8 cellular contexts compared by ENCODE assay signal in genomic region chr10:27745719-27746363, GRCh38. TPM values are rescaled to one million over a fixed set of nuclear protein-coding genes. Genes with fewer than 3 reads are reported as not detected.
DNase-seq lines count a peak whose midpoint lies in the region; ATAC-seq and TF ChIP-seq lines count a peak whose summit lies in the region.

Gene MKX, minus strand, starts transcription at chr10:27745819. Its CDS starts 2,404 bp downstream, at chr10:27743415.

- DNase-seq in NCI-H2227 (lab: John Stamatoyannopoulos, UW; ENCODE audit: unreplicated experiment) (peak; percentile 57), NCI-H2227 treated with DMSO at 0.1 percent for 48 hours (lab: John Stamatoyannopoulos, UW) (no peak), esophagus muscularis mucosa (ENCODE audit: extremely low spot score) (no peak), KG1 (lab: John Stamatoyannopoulos, UW) (no peak), SHP77 (lab: John Stamatoyannopoulos, UW) (no peak)
- DNase-seq in activated CD4-positive, alpha-beta T cell treated with anti-CD3 and anti-CD28 coated beads, Interleukin-2, amount 50 U/mL, for 1 hour = peak; percentile 33

- TF ChIP-seq CTCF in esophagus muscularis mucosa (IDR thresholded peaks at IDR 0.05) (no peak), neural cell (IDR thresholded peaks at IDR 0.05; ENCODE audit: poor library complexity, severe bottlenecking) (peak; percentile 43)

- TF ChIP-seq RAD21 in neural cell (conservative IDR thresholded peaks at IDR 0.05) = no peak

- peaks cover 3 to 67% (median 10%) of the 10 kb centered on the region in 4 donors for H3K27me3 ChIP-seq in esophagus muscularis mucosa
- H3K27me3 ChIP-seq in neural cell (ENCODE audit: insufficient read depth, low read depth, low read length) = peaks cover 97% of the 10 kb centered on the region

- H3K4me1 ChIP-seq in esophagus muscularis mucosa = peaks cover 39 to 62% (median 58%) of the 10 kb centered on the region in 4 donors

- H3K36me3 ChIP-seq in esophagus muscularis mucosa = peaks cover 0 to 6% (median 0%) of the 10 kb centered on the region in 4 donors
- no peaks in the 10 kb centered on the region for H3K36me3 ChIP-seq in neural cell (ENCODE audit: insufficient read depth, low read length)

- H3K79me2 ChIP-seq in neural cell (replicated peaks; ENCODE audit: insufficient read depth, low read length) = no peaks in the 10 kb centered on the region

- TF ChIP-seq POLR2A in esophagus muscularis mucosa (IDR thresholded peaks at IDR 0.05; ENCODE audit: low read depth) = no peak

- peak within 1 kb of the TSS; percentile 49 for H3K4me2 ChIP-seq in neural cell (ENCODE audit: low read length)

- H3K9me3 ChIP-seq in esophagus muscularis mucosa (no peaks in the 10 kb centered on the region), neural cell (ENCODE audit: low read length) (no peaks in the 10 kb centered on the region)

- intact Hi-C loops in esophagus muscularis mucosa (cut with DNase I) = loop anchor here (2.0 to 10.0 kb wide), 4 partner anchors 49 to 649 kb away; no protein-coding TSS in a partner anchor

- ATAC-seq in GM18868 (IDR thresholded peaks at IDR 0.05; ENCODE audit: unreplicated experiment) = no peak

- TF ChIP-seq EP300 in esophagus muscularis mucosa (IDR thresholded peaks at IDR 0.05) (no peak), neural cell (conservative IDR thresholded peaks at IDR 0.05; ENCODE audit: poor library complexity, severe bottlenecking) (no peak)

- H3K4me3 ChIP-seq in esophagus muscularis mucosa (peak within 1 kb of the TSS; percentile 62 to 90 (median 71)), neural cell (ENCODE audit: low read length) (peak within 1 kb of the TSS; percentile 78)

- H3K27ac ChIP-seq in esophagus muscularis mucosa (replicated peaks in 1 of 4) (peak within 1 kb of the TSS; percentile 91 to 99 (median 94)), neural cell (ENCODE audit: low read length) (no peak within 1 kb of the TSS)

- no peaks in the 10 kb centered on the region for H3K9me2 ChIP-seq in neural cell (ENCODE audit: insufficient read depth, low read length)

- H3F3A ChIP-seq in neural cell (ENCODE audit: insufficient read depth, low read length, poor library complexity, severe bottlenecking) = no peaks in the 10 kb centered on the region

- 0% methylated on average over 23 of the region's 72 CpGs for WGBS in esophagus muscularis mucosa

- no peak within 1 kb of the TSS for H2AFZ ChIP-seq in neural cell (ENCODE audit: low read depth, low read length)

- no peaks in the 10 kb centered on the region for H4K20me1 ChIP-seq in neural cell (ENCODE audit: insufficient read depth)

- H3K9ac ChIP-seq in neural cell (ENCODE audit: low read length) = peak within 1 kb of the TSS; percentile 24

TF ChIP-seq in neural cell, 6 proteins besides CTCF, POLR2A, EP300 and RAD21:
- TF ChIP-seq MXI1 (conservative IDR thresholded peaks at IDR 0.05; ENCODE audit: poor library complexity, severe bottlenecking) (peak; percentile 60), POLR2AphosphoS5 (IDR thresholded peaks at IDR 0.05) (peak; percentile 13), EZH2 (IDR thresholded peaks at IDR 0.05; ENCODE audit: borderline replicate concordance, insufficient read depth, low read length, poor library complexity, severe bottlenecking) (peak; percentile 50), REST (IDR thresholded peaks at IDR 0.05; ENCODE audit: borderline replicate concordance) (no peak)

RNA-seq across cellular contexts. Expression of gene MKX, which starts in this region (rescaled TPM):
- total RNA-seq in esophagus muscularis mucosa = 10 to 100 TPM; 19.2 to 35.5 (median 23.7) TPM
- polyA plus RNA-seq in neural cell = not detected in 2 replicates
- not detected in 2 replicates for polyA minus RNA-seq in neural cell

Comparison
In these comparisons a context has a peak if more than half of its experiments do, and no peak if none do; other contexts are left out.
1. DNase-seq: peak in NCI-H2227 (single experiment) and activated CD4-positive, alpha-beta T cell treated with anti-CD3 and anti-CD28 coated beads, Interleukin-2, amount 50 U/mL, for 1 hour (single experiment); none in NCI-H2227 treated with DMSO at 0.1 percent for 48 hours (single experiment), esophagus muscularis mucosa (single experiment), KG1 (single experiment) and SHP77 (0 of 2).